17 cellular contexts compared by ENCODE assay signal in genomic region chr2:28702415-28702859, GRCh38. TPM values are rescaled to one million over a fixed set of nuclear protein-coding genes. Genes with fewer than 3 reads are reported as not detected.
DNase-seq lines count a peak whose midpoint lies in the region; ATAC-seq, FAIRE-seq and TF ChIP-seq lines count a peak whose summit lies in the region.
"Had no signal": no experiment of that assay in that cellular context is flagged by ENCODE, and none has a peak within 500 bp of the region (broad histone marks: within the 10 kb centered on the region; RNA-seq: fewer than 3 reads in every experiment).

No MANE protein-coding gene starts in this region.

- H3K4me1 Mint-ChIP-seq in brain (peaks cover 6% of the 10 kb centered on the region), nephron progenitor cell (peaks cover 17% of the 10 kb centered on the region)
- H3K4me1 Mint-ChIP-seq in activated T-cell treated with anti-CD3 and anti-CD28 coated beads, Interleukin-2, amount 50 U/mL, for 4 hours (ENCODE audit: low read depth), result no peaks in the 10 kb centered on the region

- no peak overlapping the region for H3K4me3 ChIP-seq in tibial artery
- H3K4me3 ChIP-seq: GM23338 had no signal

- H3K27ac Mint-ChIP-seq in brain, result peak overlapping the region in 3 of 5 experiments; percentile 29 to 82 (median 51)
- H3K27ac Mint-ChIP-seq in nephron progenitor cell, result peak overlapping the region; percentile 46
- H3K27ac Mint-ChIP-seq: activated CD8-positive, alpha-beta memory T cell treated with anti-CD3 and anti-CD28 coated beads, Interleukin-2, amount 10 ng/mL, durations not matched to agents 7 days and 5 days; GM23338 had no signal

- ATAC-seq in left cardiac atrium, result peak; percentile 90 to 97
- ATAC-seq in activated T-cell treated with anti-CD3 and anti-CD28 coated beads, Interleukin-2, amount 50 U/mL, for 4 hours, result no peak
- ATAC-seq: activated CD8-positive, alpha-beta memory T cell treated with anti-CD3 and anti-CD28 coated beads, Interleukin-2, amount 10 ng/mL, durations not matched to agents 7 days and 5 days; GM23338 had no signal

- no peaks in the 10 kb centered on the region for H3K36me3 Mint-ChIP-seq in brain
- H3K36me3 Mint-ChIP-seq in nephron progenitor cell (ENCODE audit: low read depth), result peaks cover 5% of the 10 kb centered on the region
- no peaks in the 10 kb centered on the region for H3K36me3 Mint-ChIP-seq in activated T-cell treated with anti-CD3 and anti-CD28 coated beads, Interleukin-2, amount 50 U/mL, for 4 hours (ENCODE audit: insufficient read depth)

- H3K9me3 ChIP-seq in tibial artery, result no peaks in the 10 kb centered on the region

- H3K27ac ChIP-seq in tibial artery, result peak overlapping the region; percentile 47 to 61

- H3K36me3 ChIP-seq in tibial artery, result peaks cover 0 to 16% (median 0%) of the 10 kb centered on the region in 3 donors

- no peaks in the 10 kb centered on the region for H3K27me3 ChIP-seq in tibial artery

- H3K27me3 Mint-ChIP-seq in brain (peaks cover 13% of the 10 kb centered on the region), nephron progenitor cell (ENCODE audit: low read depth, poor library complexity) (peaks cover 10% of the 10 kb centered on the region)
- no peaks in the 10 kb centered on the region for H3K27me3 Mint-ChIP-seq in activated T-cell treated with anti-CD3 and anti-CD28 coated beads, Interleukin-2, amount 50 U/mL, for 4 hours (ENCODE audit: low read depth)
- H3K27me3 Mint-ChIP-seq: activated CD8-positive, alpha-beta memory T cell treated with anti-CD3 and anti-CD28 coated beads, Interleukin-2, amount 10 ng/mL, durations not matched to agents 7 days and 5 days had no signal

- intact Hi-C loops in left cardiac atrium (cut with DNase I), result no loop called here
- intact Hi-C loops in tibial artery (cut with DNase I; ENCODE audit: low total_unique reads), result no loop called here
- intact Hi-C loops in posterior vena cava (cut with DNase I), result no loop called here

- DNase-seq in left cardiac atrium (peak; percentile 41), nephron progenitor cell (no peak), tibial artery (no peak), GM19239 (ENCODE audit: insufficient read length, low spot score) (no peak), AG08395 (ENCODE audit: low spot score) (no peak), posterior vena cava (ENCODE audit: low spot score) (no peak)
- no peak for DNase-seq in activated T-cell treated with anti-CD3 and anti-CD28 coated beads, Interleukin-2, amount 50 U/mL, for 4 hours
- DNase-seq: activated CD4-positive, alpha-beta T cell treated with anti-CD3 and anti-CD28 coated beads for 1 hour; activated CD8-positive, alpha-beta memory T cell treated with anti-CD3 and anti-CD28 coated beads, Interleukin-2, amount 10 ng/mL, durations not matched to agents 7 days and 5 days; activated naive CD4-positive, alpha-beta T cell; DND-41; foreskin melanocyte; NCI-H1694 treated with DMSO at 0.1 percent for 48 hours; stimulated activated CD4-positive, alpha-beta T cell treated with anti-CD3 and anti-CD28 coated beads, Interleukin-1b, Interleukin-23, amount 100 ng/mL, for 48 hours had no signal

- H3K4me3 Mint-ChIP-seq in brain (no peak overlapping the region), nephron progenitor cell (no peak overlapping the region)
- H3K4me3 Mint-ChIP-seq in activated T-cell treated with anti-CD3 and anti-CD28 coated beads, Interleukin-2, amount 50 U/mL, for 4 hours, result no peak overlapping the region
- H3K4me3 Mint-ChIP-seq: activated CD8-positive, alpha-beta memory T cell treated with anti-CD3 and anti-CD28 coated beads, Interleukin-2, amount 10 ng/mL, durations not matched to agents 7 days and 5 days; GM23338 had no signal

- FAIRE-seq in GM19239 (lab: Jason Lieb, UNC), result no peak
- FAIRE-seq: endometrium had no signal

- peaks cover 0 to 13% (median 6%) of the 10 kb centered on the region in 4 donors for H3K4me1 ChIP-seq in tibial artery

- TF ChIP-seq CTCF in brain (conservative IDR thresholded peaks at IDR 0.05) (no peak), nephron progenitor cell (IDR thresholded peaks at IDR 0.05) (no peak), tibial artery (IDR thresholded peaks at IDR 0.05) (no peak)

- peaks cover 3 to 22% (median 8%) of the 10 kb centered on the region in 5 experiments for H3K9me3 Mint-ChIP-seq in brain
- peaks cover 29% of the 10 kb centered on the region for H3K9me3 Mint-ChIP-seq in nephron progenitor cell
- H3K9me3 Mint-ChIP-seq in activated T-cell treated with anti-CD3 and anti-CD28 coated beads, Interleukin-2, amount 50 U/mL, for 4 hours, result peaks cover 20% of the 10 kb centered on the region

RNA-seq across cellular contexts. Expression of gene PPP1CB, which starts 49.2 kb away (rescaled TPM):
- polyA plus RNA-seq in brain (ENCODE audit: insufficient read depth, low read depth, low replicate concordance), result 38.3 TPM
- total RNA-seq in left cardiac atrium, result 100 to 1,000 TPM; 260 to 326 TPM
- total RNA-seq in activated T-cell treated with anti-CD3 and anti-CD28 coated beads, Interleukin-2, amount 50 U/mL, for 4 hours, result 100 to 1,000 TPM; 197 to 224 (median 210) TPM
- 100 to 1,000 TPM; 429 to 446 TPM for total RNA-seq in posterior vena cava

Comparison
In these comparisons a context has a peak if more than half of its experiments do, and no peak if none do; other contexts are left out.
1. ATAC-seq: peak in left cardiac atrium (2 of 2); none in activated T-cell treated with anti-CD3 and anti-CD28 coated beads, Interleukin-2, amount 50 U/mL, for 4 hours (0 of 2).